ENCODE assay signal across 31 cellular contexts in genomic region chr4:54104907-54105306, GRCh38. TPM values are rescaled to one million over a fixed set of nuclear protein-coding genes. Genes with fewer than 3 reads are reported as not detected.
DNase-seq lines count a peak whose midpoint lies in the region; ATAC-seq, FAIRE-seq and TF ChIP-seq lines count a peak whose summit lies in the region.
"Had no signal": no experiment of that assay in that cellular context is flagged by ENCODE, and none has a peak within 500 bp of the region (broad histone marks: within the 10 kb centered on the region; RNA-seq: fewer than 3 reads in every experiment).

No MANE protein-coding gene starts in this region.

- H3K4me1 ChIP-seq in GM12878 (ENCODE audit: control insufficient read depth, insufficient read depth, low read length) (peaks cover 26% of the 10 kb centered on the region), esophagus muscularis mucosa (peaks cover 22 to 50% (median 45%) of the 10 kb centered on the region in 4 donors)

- H3K9me3 ChIP-seq in GM12878 (replicated peaks; ENCODE audit: control insufficient read depth, insufficient read depth, low read length) = no peaks in the 10 kb centered on the region
- H3K9me3 ChIP-seq in esophagus muscularis mucosa = no peaks in the 10 kb centered on the region
- H3K9me3 ChIP-seq: body of pancreas, thyroid gland had no signal

- TF ChIP-seq POLR2A in GM12891 (IDR thresholded peaks at IDR 0.05; ENCODE audit: low read depth, low read length) = no peak
- TF ChIP-seq POLR2A in GM12878 (IDR thresholded peaks at IDR 0.05; ENCODE audit: low read depth, low read length) = no peak
- no peak for TF ChIP-seq POLR2A in esophagus muscularis mucosa (IDR thresholded peaks at IDR 0.05; ENCODE audit: low read depth)

- in situ Hi-C loops in GM12878 (cut with MboI) = no loop called here

- DNase-seq in GM12891 (ENCODE audit: insufficient read length, low spot score) (no peak), MV-4-11 (lab: John Stamatoyannopoulos, UW) (peak; percentile 98), GM12878 (ENCODE audit: low read depth, low spot score) (no peak), esophagus muscularis mucosa (ENCODE audit: extremely low spot score) (no peak)
- DNase-seq in activated CD4-positive, alpha-beta T cell treated with anti-CD3 and anti-CD28 coated beads for 4 hours = no peak
- DNase-seq: activated CD4-positive, alpha-beta T cell treated with anti-CD3 and anti-CD28 coated beads, Interleukin-2, amount 10 ng/mL, durations not matched to agents 7 days and 5 days; activated CD8-positive, alpha-beta memory T cell treated with anti-CD3 and anti-CD28 coated beads, Interleukin-2, amount 50 U/mL, for 4 hours; body of pancreas; CD8-positive, alpha-beta T cell; DMS153; effector CD8-positive, alpha-beta T cell; GDM1; hypothalamus; left ventricle myocardium superior; NCI-H1092; NCI-H187 treated with DMSO at 0.1 percent for 48 hours; Right ventricle myocardium superior; stimulated activated CD4-positive, alpha-beta T cell treated with anti-CD3 and anti-CD28 coated beads, Interleukin-2, amount 100 ng/mL, for 24 hours; T-helper 1 cell; thyroid gland had no signal

- H4K20me1 ChIP-seq in GM12878 (ENCODE audit: control insufficient read depth, insufficient read depth) = no peaks in the 10 kb centered on the region

- H3K27me3 ChIP-seq in GM12878 (replicated peaks in 1 of 2; ENCODE audit: control insufficient read depth in 2 of 2, insufficient read depth in 2 of 2, low read length in 1 of 2) (peaks cover 23 to 28% of the 10 kb centered on the region in 2 experiments), esophagus muscularis mucosa (peaks cover 0 to 100% (median 62%) of the 10 kb centered on the region in 4 donors)

- intact Hi-C loops in GM12878 (cut with micrococcal nuclease; ENCODE audit: unreplicated experiment) (no loop called here), esophagus muscularis mucosa (cut with DNase I) (no loop called here)

- POLR2A ChIA-PET in GM12878 (lab: Charles Lee) = no interaction called here

- SMC1A ChIA-PET in GM12878 (lab: Charles Lee; ENCODE audit: uncharacterized antibody, unreplicated experiment) = no interaction called here

- H3K79me2 ChIP-seq in GM12878 (ENCODE audit: control insufficient read depth, insufficient read depth, low read length) = no peaks in the 10 kb centered on the region

- H3K27ac ChIP-seq in GM12878 (ENCODE audit: control insufficient read depth, insufficient read depth) (no peak overlapping the region), esophagus muscularis mucosa (replicated peaks in 1 of 4) (no peak overlapping the region)
- H3K27ac ChIP-seq: body of pancreas, thyroid gland had no signal

- H3K4me2 ChIP-seq in GM12878 (ENCODE audit: control insufficient read depth, insufficient read depth) = peak overlapping the region; percentile 33; the same call in 1 of the 2 replicates

- H3K36me3 ChIP-seq in GM12878 (ENCODE audit: control insufficient read depth in 2 of 2, insufficient read depth in 2 of 2, low read length in 1 of 2) = no peaks in the 10 kb centered on the region
- no peaks in the 10 kb centered on the region for H3K36me3 ChIP-seq in esophagus muscularis mucosa
- H3K36me3 ChIP-seq: thyroid gland had no signal

- CTCF ChIA-PET in GM12878 (lab: Yijun Ruan, JAX) = no interaction called here

- no peak for TF ChIP-seq RAD21 in GM12878 (IDR thresholded peaks at IDR 0.05; ENCODE audit: insufficient read depth, low read depth, low read length)

- 5% methylated on average over 1 of the region's 1 CpG for WGBS in GM12878 (ENCODE audit: insufficient coverage, insufficient replicate concordance, low lambda C conversion rate, missing lambda C conversion rate)
- 79% methylated on average over 1 of the region's 1 CpG for WGBS in esophagus muscularis mucosa

- no peak overlapping the region for H2AFZ ChIP-seq in GM12878 (ENCODE audit: control insufficient read depth, low read depth, low read length)

- no peak overlapping the region for H3K4me3 ChIP-seq in GM12878
- H3K4me3 ChIP-seq in esophagus muscularis mucosa = no peak overlapping the region
- H3K4me3 ChIP-seq: body of pancreas, thyroid gland had no signal

- BruUV-seq in GM12878 (replicated peaks; lab: Mats Ljungman, UMichigan) = no TSS peak

- FAIRE-seq in GM12891 (lab: Jason Lieb, UNC) (peak; percentile 58), GM12878 (lab: Jason Lieb, UNC) (no peak)
- FAIRE-seq: frontal cortex had no signal

- no peak overlapping the region for H3K9ac ChIP-seq in GM12878 (ENCODE audit: control insufficient read depth, insufficient read depth, low read length)

- RAD21 ChIA-PET in GM12878 (lab: Charles Lee; ENCODE audit: unreplicated experiment) = no interaction called here

- ATAC-seq in GM19324 (IDR thresholded peaks at IDR 0.05; ENCODE audit: low FRiP score, unreplicated experiment) (peak; percentile 56), GM12878 (peak; percentile 11; the same call in 2 of the 3 replicates), HG02571 (IDR thresholded peaks at IDR 0.05; ENCODE audit: unreplicated experiment) (no peak), GM19452 (IDR thresholded peaks at IDR 0.05; ENCODE audit: unreplicated experiment) (no peak)
- ATAC-seq: body of pancreas; CD8-positive, alpha-beta T cell; left ventricle myocardium superior; stimulated activated effector memory CD8-positive, alpha-beta T cell treated with anti-CD3 and anti-CD28 coated beads, Interleukin-12 subunit alpha, Interleukin-12 subunit beta, amount 100 ng/mL, for 72 hours had no signal

- TF ChIP-seq EP300 in GM12878 (IDR thresholded peaks at IDR 0.05; ENCODE audit: borderline replicate concordance in 1 of 2, control insufficient read depth in 1 of 2, low read depth in 2 of 2, low read length in 2 of 2) = no peak
- no peak for TF ChIP-seq EP300 in esophagus muscularis mucosa (IDR thresholded peaks at IDR 0.05)

- TF ChIP-seq CTCF in GM12878 (IDR thresholded peaks at IDR 0.05 in 2 of 3, conservative IDR thresholded peaks at IDR 0.05 in 1 of 3; ENCODE audit: control insufficient read depth in 2 of 3, extremely low read depth in 1 of 3, insufficient read depth in 1 of 3, low read depth in 3 of 3, low read length in 3 of 3) (no peak), esophagus muscularis mucosa (IDR thresholded peaks at IDR 0.05) (no peak)

TF ChIP-seq in GM12891, 5 proteins besides CTCF, POLR2A, EP300 and RAD21:
- TF ChIP-seq POU2F2 (IDR thresholded peaks at IDR 0.05; ENCODE audit: low read depth, low read length) (no peak), TAF1 (IDR thresholded peaks at IDR 0.05; ENCODE audit: low read depth, low read length) (no peak), POLR2AphosphoS5 (IDR thresholded peaks at IDR 0.05; ENCODE audit: low read depth, low read length) (no peak), PAX5 (IDR thresholded peaks at IDR 0.05; ENCODE audit: insufficient read depth, low read length, severe bottlenecking) (no peak), SPI1 (IDR thresholded peaks at IDR 0.05; ENCODE audit: low read depth, low read length) (no peak)

TF ChIP-seq in GM12878, 131 proteins besides CTCF, POLR2A, EP300 and RAD21 (continues in another document):
- no peak for TF ChIP-seq IRF5 (IDR thresholded peaks at IDR 0.05; ENCODE audit: borderline replicate concordance)

RNA-seq across cellular contexts. Expression of gene GSX2, which starts 4.9 kb away (rescaled TPM):
- not detected for polyA plus RNA-seq in GM12891 (2012; ENCODE audit: low read depth, missing spikeins)
- total RNA-seq in GM12878 (2013; cell fraction: nucleolus; rRNA removed) = not detected in 2 replicates
- total RNA-seq in GM12878 (2014; rRNA removed) = 0.40 TPM in 1 of 2 replicates, not detected in the other
- total RNA-seq in GM12878 (2014; rRNA removed; fragmentation: Illumina TruSeq; extraction: Trizol) = 0.18 and 0.58 TPM in 2 replicates
- 0.32 and 0.54 TPM in 2 replicates for total RNA-seq in GM12878 (2021)
- not detected for polyA plus RNA-seq in GM12878 (2011; ENCODE audit: low read depth)
- polyA plus RNA-seq in GM12878 (2011; rRNA removed) = not detected in 2 replicates
- not detected in 2 replicates for polyA plus RNA-seq in GM12878 (2011; cell fraction: cytosol; rRNA removed)
- polyA plus RNA-seq in GM12878 (2011; cell fraction: nucleus; rRNA removed) = not detected in 2 replicates
- not detected in 2 replicates for polyA plus RNA-seq in GM12878 (2012)
- not detected in 2 replicates for polyA plus RNA-seq in GM12878 (2014; fragmentation: Illumina TruSeq; extraction: Trizol)
- polyA plus RNA-seq in GM12878 (2014; fragmentation: Nextera tagmentation; extraction: Ambion mirVana) = under 1 TPM in 1 of 2 experiments, not detected in 1; 0.04 TPM
- 0.20 and 0.50 TPM in 2 replicates for polyA plus RNA-seq in GM12878 (2014; rRNA removed)
- not detected for polyA plus RNA-seq in GM12878 (2016; fragmentation: Nextera tagmentation; extraction: Ambion mirVana)
- polyA minus RNA-seq in GM12878 (2011; rRNA and poly(A)+ RNA removed) = not detected in 2 replicates
- not detected in 2 replicates for polyA minus RNA-seq in GM12878 (2011; cell fraction: cytosol; rRNA and poly(A)+ RNA removed)
- not detected in 2 replicates for polyA minus RNA-seq in GM12878 (2011; cell fraction: nucleus; rRNA and poly(A)+ RNA removed)
- total RNA-seq in esophagus muscularis mucosa = not detected
- total RNA-seq: activated CD4-positive, alpha-beta T cell treated with anti-CD3 and anti-CD28 coated beads, Interleukin-2, amount 10 ng/mL, durations not matched to agents 7 days and 5 days; activated T-helper 2 cell treated with anti-CD3 and anti-CD28 coated beads, Interferon-gamma antibody, Interleukin-2, Interleukin-4, amounts not matched to agents 10 μg/mL and 5 μg/mL and 100 μg/mL, durations not matched to agents 14 hours and 24 hours and 36 hours; body of pancreas; CD8-positive, alpha-beta T cell; chondrocyte; H4; left ventricle myocardium superior; mononuclear cell; pulmonary artery endothelial cell; Right ventricle myocardium superior; thyroid gland had no signal
- polyA plus RNA-seq: esophagus had no signal

RNA-seq across cellular contexts. Expression of gene CHIC2, which starts 40.5 kb away (rescaled TPM):
- 9.1 TPM for polyA plus RNA-seq in GM12891 (2012; ENCODE audit: low read depth, missing spikeins)
- total RNA-seq in GM12878 (2013; cell fraction: nucleolus; rRNA removed) = 39.5 and 49.5 TPM in 2 replicates
- 17.6 and 19.1 TPM in 2 replicates for total RNA-seq in GM12878 (2014; rRNA removed)
- 13.6 and 14.2 TPM in 2 replicates for total RNA-seq in GM12878 (2014; rRNA removed; fragmentation: Illumina TruSeq; extraction: Trizol)
- total RNA-seq in GM12878 (2021) = 9.7 and 13.4 TPM in 2 replicates
- polyA plus RNA-seq in GM12878 (2011; ENCODE audit: low read depth) = 5.0 TPM
- 12.1 and 16.2 TPM in 2 replicates for polyA plus RNA-seq in GM12878 (2011; rRNA removed)
- 6.6 and 7.5 TPM in 2 replicates for polyA plus RNA-seq in GM12878 (2011; cell fraction: cytosol; rRNA removed)
- polyA plus RNA-seq in GM12878 (2011; cell fraction: nucleus; rRNA removed) = 6.9 and 8.5 TPM in 2 replicates
- polyA plus RNA-seq in GM12878 (2012) = 7.2 and 8.5 TPM in 2 replicates
- polyA plus RNA-seq in GM12878 (2014; fragmentation: Illumina TruSeq; extraction: Trizol) = 8.1 and 9.8 TPM in 2 replicates
- polyA plus RNA-seq in GM12878 (2014; fragmentation: Nextera tagmentation; extraction: Ambion mirVana) = 1 to 10 TPM in 1 of 2 experiments, under 1 TPM in 1; 0.80 to 2.8 TPM
- 10.2 and 12.3 TPM in 2 replicates for polyA plus RNA-seq in GM12878 (2014; rRNA removed)
- 10 to 100 TPM; 21.9 to 24.4 TPM for polyA plus RNA-seq in GM12878 (2016; fragmentation: Nextera tagmentation; extraction: Ambion mirVana)
- polyA minus RNA-seq in GM12878 (2011; rRNA and poly(A)+ RNA removed) = 6.4 and 7.1 TPM in 2 replicates
- 3.2 and 7.9 TPM in 2 replicates for polyA minus RNA-seq in GM12878 (2011; cell fraction: cytosol; rRNA and poly(A)+ RNA removed)
- polyA minus RNA-seq in GM12878 (2011; cell fraction: nucleus; rRNA and poly(A)+ RNA removed) = 19.0 and 37.2 TPM in 2 replicates
- 10 to 100 TPM; 29.8 to 40.4 (median 33.6) TPM for total RNA-seq in esophagus muscularis mucosa

Comparison
In these comparisons a context has a peak if more than half of its experiments do, and no peak if none do; other contexts are left out.
1. ATAC-seq: peak in GM19324 (single experiment) and GM12878 (single experiment); none in HG02571 (single experiment) and GM19452 (single experiment).